1 cellular context compared by ENCODE assay signal in genomic region chr6:33317668-33318425, GRCh38.
A peak's percentile ranks its signal among the peaks of the same experiment; 100 is the strongest.
TF ChIP-seq lines count a peak whose summit lies in the region.

ZBTB22 (minus strand) TSS chr6:33317744; CDS start chr6:33316916, 828 bp downstream.

TF ChIP-seq in K562, 482 proteins besides CTCF, POLR2A, EP300 and RAD21 (continued from another document and continues in another):
- TF ChIP-seq ZNF318 (IDR thresholded peaks at IDR 0.05; ENCODE audit: borderline replicate concordance in 1 of 2, low read depth in 1 of 2) (0 out of 4 replicates have a peak, but pooled peaks of 1 of the 2 experiments have one; percentile 41), HNRNPUL1 (IDR thresholded peaks at IDR 0.05; ENCODE audit: low read length) (no peak), TBP (optimal IDR thresholded peaks at IDR 0.05; ENCODE audit: low read depth, low read length) (peak; percentile 53), ETS2 (tag; IDR thresholded peaks at IDR 0.05; ENCODE audit: borderline replicate concordance, poor library complexity, severe bottlenecking) (no peak), ZNF778 (CRISPR knock-in tag; IDR thresholded peaks at IDR 0.05) (no peak), TRIM24 (IDR thresholded peaks at IDR 0.05) (peak in 1 of 2 experiments; percentile 44; a peak in 2 of 4 replicates), FOXM1 (IDR thresholded peaks at IDR 0.05; ENCODE audit: low read depth) (peak; percentile 86), FOXM1 (CRISPR knock-in tag; IDR thresholded peaks at IDR 0.05; ENCODE audit: low read depth) (no peak), DLX4 (CRISPR knock-in tag; IDR thresholded peaks at IDR 0.05) (no peak), PREB (CRISPR knock-in tag; IDR thresholded peaks at IDR 0.05) (no peak), KLF13 (tag; IDR thresholded peaks at IDR 0.05; ENCODE audit: borderline replicate concordance, low read depth) (peak; percentile 8; the same call in 1 of the 2 replicates), SAFB (IDR thresholded peaks at IDR 0.05; ENCODE audit: borderline replicate concordance, low read depth, low read length) (no peak), NFXL1 (CRISPR knock-in tag; IDR thresholded peaks at IDR 0.05) (no peak), ESRRB (CRISPR knock-in tag; IDR thresholded peaks at IDR 0.05; ENCODE audit: borderline replicate concordance) (no peak), JUND (IDR thresholded peaks at IDR 0.05; ENCODE audit: borderline replicate concordance, low read depth, low read length) (peak; percentile 45; the same call in 1 of the 2 replicates), JUND (tag; IDR thresholded peaks at IDR 0.05; ENCODE audit: borderline replicate concordance, low read depth, low read length) (no peak; the same call in 2 of the 3 replicates), HLTF (IDR thresholded peaks at IDR 0.05) (peak; percentile 86), TEAD1 (CRISPR knock-in tag; IDR thresholded peaks at IDR 0.05) (peak; percentile 71 to 96), HIVEP1 (CRISPR knock-in tag; IDR thresholded peaks at IDR 0.05) (no peak), MTA3 (IDR thresholded peaks at IDR 0.05; ENCODE audit: borderline replicate concordance) (peak; percentile 66), MLLT1 (IDR thresholded peaks at IDR 0.05) (peak; percentile 59 to 89; a peak in 3 of 4 replicates), SMARCA4 (IDR thresholded peaks at IDR 0.05) (peak; percentile 76), KAT7 (CRISPR knock-in tag; IDR thresholded peaks at IDR 0.05; ENCODE audit: borderline replicate concordance) (peak; percentile 54; the same call in 1 of the 2 replicates), RBM25 (IDR thresholded peaks at IDR 0.05; ENCODE audit: low read depth, low read length, severe bottlenecking) (peak; percentile 13), SP2 (IDR thresholded peaks at IDR 0.05; ENCODE audit: extremely low read depth, low read depth, low read length, poor library complexity, severe bottlenecking) (peak; percentile 40), XRCC4 (IDR thresholded peaks at IDR 0.05; ENCODE audit: extremely low read depth, insufficient read depth, insufficient read length) (no peak), SMARCE1 (IDR thresholded peaks at IDR 0.05) (peak; percentile 83), XRCC5 (IDR thresholded peaks at IDR 0.05; ENCODE audit: low read depth, low read length) (peak; percentile 32; the same call in 1 of the 2 replicates), CTBP1 (IDR thresholded peaks at IDR 0.05; ENCODE audit: borderline replicate concordance) (peak; percentile 66; the same call in 1 of the 2 replicates), CC2D1A (IDR thresholded peaks at IDR 0.05) (no peak; the same call in 1 of the 2 replicates), STAT6 (CRISPR knock-in tag; IDR thresholded peaks at IDR 0.05) (peak; percentile 69; the same call in 1 of the 2 replicates), PRDM10 (IDR thresholded peaks at IDR 0.05; ENCODE audit: partially characterized antibody) (peak; percentile 87), ZKSCAN1 (IDR thresholded peaks at IDR 0.05; ENCODE audit: low read depth, low read length) (peak; percentile 19; the same call in 1 of the 2 replicates), MEF2A (IDR thresholded peaks at IDR 0.05; ENCODE audit: control insufficient read depth, low read depth, low read length) (no peak), TAL1 (IDR thresholded peaks at IDR 0.05) (no peak), POLR2B (IDR thresholded peaks at IDR 0.05; ENCODE audit: low read depth, partially characterized antibody) (peak; percentile 73), NFE2 (IDR thresholded peaks at IDR 0.05; ENCODE audit: low read depth) (peak; percentile 23; the same call in 1 of the 2 replicates), ZC3H11A (IDR thresholded peaks at IDR 0.05; ENCODE audit: low read depth, low read length) (no peak), JUN (IDR thresholded peaks at IDR 0.05; ENCODE audit: borderline replicate concordance, low read depth, low read length) (no peak), JUN (CRISPR knock-in tag; IDR thresholded peaks at IDR 0.05; ENCODE audit: borderline replicate concordance) (0 out of 2 replicates have a peak, but pooled peaks have one; percentile 9), HDAC2 (IDR thresholded peaks at IDR 0.05) (peak; percentile 85; the same call in 1 of the 2 replicates), ZSCAN32 (CRISPR knock-in tag; IDR thresholded peaks at IDR 0.05) (no peak), CHD4 (IDR thresholded peaks at IDR 0.05; ENCODE audit: insufficient read depth, insufficient replicate concordance, low read depth, low read length, poor library complexity, severe bottlenecking) (no peak), MNT (conservative IDR thresholded peaks at IDR 0.05) (peak in 1 of 2 experiments; percentile 61; a peak in 2 of 4 replicates), POU5F1 (IDR thresholded peaks at IDR 0.05; ENCODE audit: borderline replicate concordance, low read depth, low read length, partially characterized antibody) (no peak)
